13 cellular contexts compared by ENCODE assay signal in the genomic region with DNA sequence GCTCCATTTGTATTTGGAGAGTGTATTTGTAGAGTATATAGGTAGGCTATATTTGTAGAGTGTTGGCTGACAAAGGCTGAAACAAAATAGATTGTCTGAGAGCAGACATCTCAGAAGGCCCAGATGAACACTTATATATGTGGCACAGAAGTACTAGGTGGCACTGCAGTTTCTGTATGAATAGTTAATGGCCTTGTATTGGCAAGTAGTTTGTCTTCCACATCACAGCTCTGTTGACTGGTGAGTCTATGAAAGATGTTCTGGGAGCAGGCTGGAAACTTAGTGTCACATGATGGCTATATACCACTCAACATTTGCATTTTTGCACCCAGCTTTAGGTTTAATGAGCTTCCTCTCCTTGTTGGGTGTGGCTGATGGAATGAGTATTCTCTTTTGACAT. TPM values are rescaled to one million over a fixed set of nuclear protein-coding genes. Genes with fewer than 3 reads are reported as not detected.
DNase-seq lines count a peak whose midpoint lies in the region; ATAC-seq and TF ChIP-seq lines count a peak whose summit lies in the region.
"Had no signal": no experiment of that assay in that cellular context is flagged by ENCODE, and none has a peak within 500 bp of the region (broad histone marks: within the 10 kb centered on the region; RNA-seq: fewer than 3 reads in every experiment).

No MANE protein-coding gene starts in this region.

- H3K79me2 ChIP-seq in DOHH2 (ENCODE audit: control insufficient read depth, low read length), result peaks cover 96% of the 10 kb centered on the region
- peaks cover 97% of the 10 kb centered on the region for H3K79me2 ChIP-seq in PC-3 (ENCODE audit: low read length)

- H3K9me2 ChIP-seq in DOHH2 (replicated peaks; ENCODE audit: control insufficient read depth, low read length) (no peaks in the 10 kb centered on the region), PC-3 (replicated peaks; ENCODE audit: low read length) (no peaks in the 10 kb centered on the region)

- H2AFZ ChIP-seq in PC-3 (ENCODE audit: low read length), result no peak overlapping the region

- H3K4me1 Mint-ChIP-seq in activated CD4-positive, alpha-beta memory T cell treated with anti-CD3 and anti-CD28 coated beads for 36 hours (ENCODE audit: low read depth), result peaks cover 43% of the 10 kb centered on the region

- peaks cover 37% of the 10 kb centered on the region for H3K9me3 Mint-ChIP-seq in activated CD4-positive, alpha-beta memory T cell treated with anti-CD3 and anti-CD28 coated beads for 36 hours
- H3K9me3 Mint-ChIP-seq: activated naive CD4-positive, alpha-beta T cell treated with anti-CD3 and anti-CD28 coated beads, Interleukin-2, amount 50 U/mL, for 24 hours had no signal

- H4K20me1 ChIP-seq in DOHH2 (ENCODE audit: control insufficient read depth, insufficient read depth, low read depth, low read length) (no peaks in the 10 kb centered on the region), PC-3 (ENCODE audit: low read length) (peaks cover 26% of the 10 kb centered on the region)

- H3K27ac Mint-ChIP-seq in activated CD4-positive, alpha-beta memory T cell treated with anti-CD3 and anti-CD28 coated beads for 36 hours, result no peak overlapping the region
- H3K27ac Mint-ChIP-seq: activated naive CD4-positive, alpha-beta T cell treated with anti-CD3 and anti-CD28 coated beads, Interleukin-2, amount 50 U/mL, for 24 hours had no signal

- H3F3A ChIP-seq in DOHH2 (ENCODE audit: control insufficient read depth, insufficient read depth) (no peaks in the 10 kb centered on the region), PC-3 (ENCODE audit: low read length, unreplicated experiment) (peaks cover 8% of the 10 kb centered on the region)

- peaks cover 39% of the 10 kb centered on the region for H3K4me1 ChIP-seq in DOHH2 (ENCODE audit: control insufficient read depth, low read length)
- peaks cover 42% of the 10 kb centered on the region for H3K4me1 ChIP-seq in PC-3 (ENCODE audit: insufficient read depth, low read length)
- peaks cover 31 to 60% (median 46%) of the 10 kb centered on the region in 4 donors for H3K4me1 ChIP-seq in stomach

- H3K27me3 ChIP-seq in DOHH2 (ENCODE audit: control insufficient read depth, low read length) (no peaks in the 10 kb centered on the region), PC-3 (ENCODE audit: low read length) (no peaks in the 10 kb centered on the region), stomach (no peaks in the 10 kb centered on the region)

- no peak overlapping the region for H3K9ac ChIP-seq in PC-3 (ENCODE audit: low read length)

- H3K4me2 ChIP-seq in DOHH2 (ENCODE audit: low read length) (peak overlapping the region; percentile 23), PC-3 (ENCODE audit: low read length) (peak overlapping the region; percentile 2)

- DNase-seq in PC-3 (no peak), T-helper 9 cell (no peak), NCI-H774 (lab: John Stamatoyannopoulos, UW) (no peak), stomach (no peak)
- DNase-seq in activated CD4-positive, alpha-beta memory T cell treated with anti-CD3 and anti-CD28 coated beads for 36 hours, result no peak
- DNase-seq: activated CD4-positive, CD25-positive, alpha-beta regulatory T cell; hypothalamus; NCI-H146 had no signal

- H3K4me3 ChIP-seq in DOHH2 (ENCODE audit: low read length) (no peak overlapping the region), PC-3 (ENCODE audit: low read length) (no peak overlapping the region), stomach (no peak overlapping the region)

- no peaks in the 10 kb centered on the region for H3K27me3 Mint-ChIP-seq in activated CD4-positive, alpha-beta memory T cell treated with anti-CD3 and anti-CD28 coated beads for 36 hours
- H3K27me3 Mint-ChIP-seq: activated naive CD4-positive, alpha-beta T cell treated with anti-CD3 and anti-CD28 coated beads, Interleukin-2, amount 50 U/mL, for 24 hours had no signal

- ATAC-seq in GM19395 (IDR thresholded peaks at IDR 0.05; ENCODE audit: unreplicated experiment), result peak; percentile 45
- peak; percentile 33 for ATAC-seq in HG03025 (IDR thresholded peaks at IDR 0.05; ENCODE audit: low FRiP score, unreplicated experiment)
- peak; percentile 15 for ATAC-seq in PC-3
- ATAC-seq: Right ventricle myocardium inferior had no signal

- H3K36me3 ChIP-seq in DOHH2 (ENCODE audit: control insufficient read depth, low read length) (no peaks in the 10 kb centered on the region), PC-3 (ENCODE audit: low read depth, low read length) (peaks cover 24% of the 10 kb centered on the region), stomach (no peaks in the 10 kb centered on the region)

- H3K9me3 ChIP-seq in DOHH2 (ENCODE audit: control insufficient read depth, insufficient read depth, low read length), result peaks cover 13% of the 10 kb centered on the region; the same call in 1 of the 2 replicates
- H3K9me3 ChIP-seq in PC-3 (ENCODE audit: low read length), result peaks cover 21% of the 10 kb centered on the region
- peaks cover 4 to 13% (median 8%) of the 10 kb centered on the region in 4 donors for H3K9me3 ChIP-seq in stomach

- TF ChIP-seq CTCF in DOHH2 (IDR thresholded peaks at IDR 0.05; ENCODE audit: low read depth, low read length, poor library complexity, severe bottlenecking) (no peak), PC-3 (conservative IDR thresholded peaks at IDR 0.05; ENCODE audit: low read depth, low read length) (no peak), stomach (IDR thresholded peaks at IDR 0.05) (no peak)

- BruUV-seq in PC-3 (replicated peaks; lab: Mats Ljungman, UMichigan), result no TSS peak

- CTCF ChIA-PET in PC-3 (lab: Charles Lee), result no interaction called here
- CTCF ChIA-PET in activated CD4-positive, alpha-beta memory T cell treated with anti-CD3 and anti-CD28 coated beads for 36 hours (lab: Charles Lee), result no interaction called here

- H3K36me3 Mint-ChIP-seq in activated CD4-positive, alpha-beta memory T cell treated with anti-CD3 and anti-CD28 coated beads for 36 hours, result peaks cover 24% of the 10 kb centered on the region

- POLR2A ChIA-PET in PC-3 (lab: Charles Lee; ENCODE audit: unreplicated experiment), result interaction anchor here (0.9 kb wide), 1 partner anchor 15 kb away, joined by 4 read pairs; no protein-coding TSS in a partner anchor
- POLR2A ChIA-PET in activated CD4-positive, alpha-beta memory T cell treated with anti-CD3 and anti-CD28 coated beads for 36 hours (lab: Charles Lee), result no interaction called here

- H3K27ac ChIP-seq in DOHH2 (ENCODE audit: low read depth, low read length), result no peak overlapping the region
- H3K27ac ChIP-seq in PC-3 (ENCODE audit: low read length), result peak overlapping the region; percentile 3; the same call in 1 of the 2 replicates
- no peak overlapping the region for H3K27ac ChIP-seq in stomach

- intact Hi-C loops in PC-3 (cut with micrococcal nuclease) (loop anchor here (5.0 kb wide), 2 partner anchors 51 to 151 kb away; a partner anchor contains a TSS), stomach (cut with DNase I; ENCODE audit: low total_unique reads) (no loop called here)
- intact Hi-C loops in activated CD4-positive, alpha-beta memory T cell treated with anti-CD3 and anti-CD28 coated beads for 36 hours (cut with micrococcal nuclease), result no loop called here

- no peak for TF ChIP-seq EP300 in stomach (IDR thresholded peaks at IDR 0.05)

- no peak for TF ChIP-seq POLR2A in stomach (IDR thresholded peaks at IDR 0.05)

- no peak overlapping the region for H3K4me3 Mint-ChIP-seq in activated CD4-positive, alpha-beta memory T cell treated with anti-CD3 and anti-CD28 coated beads for 36 hours
- H3K4me3 Mint-ChIP-seq: activated naive CD4-positive, alpha-beta T cell treated with anti-CD3 and anti-CD28 coated beads, Interleukin-2, amount 50 U/mL, for 24 hours had no signal

RNA-seq across cellular contexts. Expression of a gene that starts 51.9 kb away (rescaled TPM):
- total RNA-seq in PC-3 (2014; rRNA removed), result 145 and 146 TPM in 2 replicates
- 10 to 100 TPM; 34.6 to 36.2 TPM for total RNA-seq in activated CD4-positive, alpha-beta memory T cell treated with anti-CD3 and anti-CD28 coated beads for 36 hours
- 10 to 100 TPM in 4 of 5 donors, 1 to 10 TPM in 1; 5.8 to 99.6 (median 60.0) TPM for total RNA-seq in stomach
- polyA plus RNA-seq in stomach, result 10 to 100 TPM; 20.2 to 29.4 (median 25.8) TPM
